Comparison of ENCODE assay signal across 9 cellular contexts in the genomic region with DNA sequence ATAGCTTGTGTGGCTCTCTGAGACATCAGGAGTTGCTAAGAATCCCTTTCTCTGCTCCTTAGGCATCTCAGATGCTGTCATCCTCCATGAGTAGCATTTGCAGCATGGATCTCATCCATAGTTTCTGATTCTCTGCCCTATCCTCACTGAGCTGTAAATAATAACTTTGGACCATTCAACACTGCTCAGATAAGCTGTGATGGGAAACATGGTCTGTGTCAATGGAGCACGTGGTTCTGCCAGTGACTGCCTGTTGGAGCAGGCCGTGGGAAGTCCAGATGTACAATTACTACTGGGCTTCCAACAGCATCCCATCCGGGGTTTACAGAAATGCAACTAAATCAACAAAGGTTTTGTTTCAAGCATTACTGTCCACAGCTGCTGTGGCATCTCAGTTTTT.
"Had no signal": no experiment of that assay in that cellular context is flagged by ENCODE, and none has a peak within 500 bp of the region (broad histone marks: within the 10 kb centered on the region; RNA-seq: fewer than 3 reads in every experiment).

No MANE protein-coding gene starts in this region.

- DNase-seq: GM23248, GOT3, H7, H9, HCEC 1CT, HFFc6 had no signal

- H3K9me3 ChIP-seq: HAP-1 had no signal

- H3K4me1 ChIP-seq: HAP-1 had no signal

- H3K27ac ChIP-seq: GM23248 had no signal

- H3K4me3 ChIP-seq: GM23248, GM23338, HAP-1 had no signal

- H3K4me1 Mint-ChIP-seq: GM23338, H9 had no signal

- H3K27ac Mint-ChIP-seq: GM23338, H9, HFFc6 had no signal

- ATAC-seq: GM23338, HCT116 had no signal

- H3K4me3 Mint-ChIP-seq: GM23338, H9, HFFc6 had no signal

- H3K9ac ChIP-seq: GM23248 had no signal

- H3K36me3 ChIP-seq: HAP-1 had no signal
